Comparison of ENCODE assay signal across 24 cellular contexts in the genomic region with DNA sequence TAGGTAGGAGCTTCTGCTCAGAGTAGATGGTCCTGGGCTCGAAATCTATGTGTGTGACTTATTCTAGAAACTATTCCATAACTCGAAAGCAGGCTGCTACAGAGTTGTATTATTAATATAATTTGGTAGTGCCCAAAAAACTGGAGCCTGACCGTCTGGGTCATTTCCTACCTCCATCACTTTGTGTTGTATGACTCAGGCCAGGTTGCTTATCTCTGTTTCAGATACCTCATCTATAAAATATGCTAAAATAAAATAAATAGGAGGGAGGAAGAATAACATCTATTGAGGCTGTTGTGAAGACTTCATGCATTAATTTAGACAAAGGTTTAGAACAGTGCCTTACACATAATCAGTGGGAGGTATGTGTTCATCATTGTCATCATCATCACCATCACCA.
"Had no signal": no experiment of that assay in that cellular context is flagged by ENCODE, and none has a peak within 500 bp of the region (broad histone marks: within the 10 kb centered on the region; RNA-seq: fewer than 3 reads in every experiment).

No MANE protein-coding gene starts in this region.

- ATAC-seq: effector memory CD8-positive, alpha-beta T cell; left lobe of liver; natural killer cell; psoas muscle; right cardiac atrium; stimulated activated memory B cell treated with anti-CD40 and anti-IgM and Interleukin-4, amounts not matched to agents 10 μg/mL and 1 μg/mL and 100 μg/mL, for 72 hours; stimulated activated naive CD8-positive, alpha-beta T cell treated with anti-CD3 and anti-CD28 coated beads, Interleukin-15, Interleukin-2, amounts not matched to agents 100 U/mL and 50 U/mL, for 24 hours had no signal

- H3K27me3 ChIP-seq: esophagus squamous epithelium, ovary, sigmoid colon, testis, tibial artery had no signal

- H3K4me3 ChIP-seq: esophagus squamous epithelium, lung, ovary, psoas muscle, sigmoid colon, testis, tibial artery had no signal

- H3K36me3 ChIP-seq: esophagus squamous epithelium, ovary, sigmoid colon, tibial artery had no signal

- FAIRE-seq: endometrium, frontal cortex, keratinocyte had no signal

- DNase-seq: cortex of kidney; effector memory CD8-positive, alpha-beta T cell; erythroblast; esophagus squamous epithelium; hypothalamus; immature natural killer cell; natural killer cell; occipital lobe; ovary; posterior cingulate gyrus; psoas muscle; right cardiac atrium; sigmoid colon; stimulated activated CD4-positive, alpha-beta T cell treated with anti-CD3 and anti-CD28 coated beads, Interleukin-4, amount 100 ng/mL, for 4 hours; stimulated activated naive CD8-positive, alpha-beta T cell treated with anti-CD3 and anti-CD28 coated beads, Interleukin-15, Interleukin-2, amounts not matched to agents 100 U/mL and 50 U/mL, for 24 hours; substantia nigra; testis; tibial artery had no signal

- H3K27ac ChIP-seq: esophagus squamous epithelium, ovary, psoas muscle, sigmoid colon, testis, tibial artery had no signal
